8 cellular contexts compared by ENCODE assay signal in the genomic region with DNA sequence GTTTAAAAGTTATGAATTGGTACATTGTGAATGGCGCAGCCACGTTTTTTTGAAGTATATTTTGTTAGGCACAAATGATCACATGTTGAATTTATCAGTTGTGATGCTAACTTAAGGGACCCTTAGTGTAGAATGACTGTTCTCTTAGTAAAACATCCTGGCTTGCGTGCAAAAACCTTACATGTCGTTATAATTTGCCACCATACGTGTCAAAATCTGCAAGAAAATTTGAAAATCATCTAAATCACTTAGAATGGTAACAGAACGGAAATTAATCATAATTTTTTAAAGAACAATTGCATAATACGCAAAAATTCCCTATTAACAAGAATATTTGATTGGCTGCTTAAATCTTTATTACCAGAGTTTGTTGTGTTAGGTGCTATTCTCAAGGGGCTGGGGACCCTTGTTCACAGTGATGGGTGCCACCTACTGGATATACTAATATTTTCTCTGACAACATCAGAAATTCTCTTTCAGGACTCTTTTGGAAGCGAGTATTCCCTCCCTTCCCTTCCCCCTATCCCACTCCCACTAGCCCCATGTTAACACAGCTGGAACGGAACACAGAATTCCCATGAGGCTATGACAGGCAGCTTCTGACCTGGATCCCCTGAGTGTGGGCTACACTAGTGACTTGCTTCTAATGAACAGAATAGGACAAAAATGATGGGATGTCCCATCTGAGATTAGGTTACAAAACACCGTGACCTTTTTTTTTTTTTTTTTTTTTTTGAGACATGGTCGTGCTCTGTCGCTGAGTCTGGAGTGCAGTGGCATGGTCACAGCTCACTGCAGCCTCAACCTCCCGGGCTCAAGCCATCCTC.
DNase-seq lines count a peak whose midpoint lies in the region; ATAC-seq, FAIRE-seq and TF ChIP-seq lines count a peak whose summit lies in the region.

No MANE protein-coding gene starts in this region.

- H3K36me3 ChIP-seq in BJ (ENCODE audit: control insufficient read depth, insufficient read depth, low read length): no peaks in the 10 kb centered on the region

- H3K36me3 Mint-ChIP-seq in progenitor cell of endocrine pancreas (ENCODE audit: insufficient read depth): no peaks in the 10 kb centered on the region
- no peaks in the 10 kb centered on the region for H3K36me3 Mint-ChIP-seq in activated naive CD4-positive, alpha-beta T cell treated with anti-CD3 and anti-CD28 coated beads, Interleukin-2, amount 50 U/mL, for 72 hours

- CTCF ChIA-PET in BJ (lab: Yijun Ruan, JAX): interaction anchor here (0.8 to 1.8 kb wide), 3 partner anchors 11 to 90 kb away, joined by 3 to 5 read pairs (median 4); no protein-coding TSS in a partner anchor

- no peaks in the 10 kb centered on the region for H3K27me3 ChIP-seq in BJ (ENCODE audit: control insufficient read depth, insufficient read depth, low read length)

- FAIRE-seq in RCC 7860 (lab: Jason Lieb, UNC): peak; percentile 46

- peak; percentile 8 for ATAC-seq in HG03378 (IDR thresholded peaks at IDR 0.05; ENCODE audit: unreplicated experiment)
- ATAC-seq in activated naive CD4-positive, alpha-beta T cell treated with anti-CD3 and anti-CD28 coated beads, Interleukin-2, amount 50 U/mL, for 72 hours: no peak

- no peak overlapping the region for H3K4me3 ChIP-seq in BJ (ENCODE audit: low read depth, low read length)
- H3K4me3 ChIP-seq in fibroblast of mammary gland (ENCODE audit: control insufficient read depth, low read depth, low read length): no peak overlapping the region

- H3K27me3 Mint-ChIP-seq in progenitor cell of endocrine pancreas: no peaks in the 10 kb centered on the region

- H3K9me3 Mint-ChIP-seq in progenitor cell of endocrine pancreas (ENCODE audit: low read depth): no peaks in the 10 kb centered on the region
- H3K9me3 Mint-ChIP-seq in activated naive CD4-positive, alpha-beta T cell treated with anti-CD3 and anti-CD28 coated beads, Interleukin-2, amount 50 U/mL, for 72 hours: no peaks in the 10 kb centered on the region

- H3K4me3 Mint-ChIP-seq in progenitor cell of endocrine pancreas (ENCODE audit: low read depth): no peak overlapping the region

- DNase-seq in BJ (ENCODE audit: low read depth) (no peak), GM13977 (ENCODE audit: low spot score) (peak; percentile 52), RCC 7860 (ENCODE audit: low spot score) (peak; percentile 20), fibroblast of mammary gland (ENCODE audit: low read depth) (peak; percentile 63), progenitor cell of endocrine pancreas (ENCODE audit: low spot score, unreplicated experiment) (no peak), middle frontal gyrus (ENCODE audit: extremely low spot score, low spot score) (no peak)
- DNase-seq in activated naive CD4-positive, alpha-beta T cell treated with anti-CD3 and anti-CD28 coated beads, Interleukin-2, amount 50 U/mL, for 72 hours (ENCODE audit: low spot score in 2 of 2): no peak

- POLR2A ChIA-PET in BJ (lab: Charles Lee): no interaction called here

- TF ChIP-seq CTCF in BJ (IDR thresholded peaks at IDR 0.05; ENCODE audit: insufficient read depth, low read depth, low read length) (peak; percentile 20; the same call in 1 of the 2 replicates), GM13977 (IDR thresholded peaks at IDR 0.05; ENCODE audit: extremely low read depth, insufficient read depth, missing control alignments) (peak; percentile 53), fibroblast of mammary gland (conservative IDR thresholded peaks at IDR 0.05; ENCODE audit: control insufficient read depth, insufficient read depth, low read depth, low read length) (peak; percentile 43), progenitor cell of endocrine pancreas (IDR thresholded peaks at IDR 0.05; ENCODE audit: unreplicated experiment) (peak; percentile 59)

- H3K4me1 Mint-ChIP-seq in progenitor cell of endocrine pancreas (ENCODE audit: low read depth): peaks cover 10% of the 10 kb centered on the region

- in situ Hi-C loops in GM13977 (cut with MboI; ENCODE audit: low pct_unique_long_range_greater_than_20kb, low sequenced_read_pairs, unreplicated experiment): loop anchor here (25.0 kb wide), 2 partner anchors 155 to 330 kb away; a partner anchor contains a TSS

- H3K27ac Mint-ChIP-seq in progenitor cell of endocrine pancreas: peak overlapping the region; percentile 75
- no peak overlapping the region for H3K27ac Mint-ChIP-seq in activated naive CD4-positive, alpha-beta T cell treated with anti-CD3 and anti-CD28 coated beads, Interleukin-2, amount 50 U/mL, for 72 hours

Comparison
In these comparisons a context has a peak if more than half of its experiments do, and no peak if none do; other contexts are left out.
1. DNase-seq: peak in GM13977 (single experiment), RCC 7860 (single experiment) and fibroblast of mammary gland (single experiment); none in BJ (single experiment), progenitor cell of endocrine pancreas (single experiment), middle frontal gyrus (single experiment) and activated naive CD4-positive, alpha-beta T cell treated with anti-CD3 and anti-CD28 coated beads, Interleukin-2, amount 50 U/mL, for 72 hours (0 of 2).
2. Peak in every context shown above with its lines, with median percentiles within 50 percentile points of each other: CTCF ChIP-seq.